ENCODE assay signal across 27 cellular contexts in genomic region chr10:1121311-1121970, GRCh38.
DNase-seq lines count a peak whose midpoint lies in the region; ATAC-seq and TF ChIP-seq lines count a peak whose summit lies in the region.
"Had no signal": no experiment of that assay in that cellular context is flagged by ENCODE, and none has a peak within 500 bp of the region (broad histone marks: within the 10 kb centered on the region; RNA-seq: fewer than 3 reads in every experiment).

No MANE protein-coding gene starts in this region.

- no peaks in the 10 kb centered on the region for H3K27me3 Mint-ChIP-seq in activated CD4-positive, alpha-beta memory T cell treated with anti-CD3 and anti-CD28 coated beads, Interleukin-2, amount 10 ng/mL, durations not matched to agents 7 days and 5 days
- H3K27me3 Mint-ChIP-seq in activated CD4-positive, alpha-beta memory T cell treated with anti-CD3 and anti-CD28 coated beads for 36 hours = no peaks in the 10 kb centered on the region
- no peaks in the 10 kb centered on the region for H3K27me3 Mint-ChIP-seq in T-helper 17 cell
- H3K27me3 Mint-ChIP-seq: CD4-positive, CD25-positive, alpha-beta regulatory T cell; natural killer cell treated with Interleukin-12 subunit alpha and Interleukin-12 subunit beta and Interleukin-15 and Interleukin-18, amount 100 ng/mL, for 72 hours; stimulated activated naive CD8-positive, alpha-beta T cell treated with anti-CD3 and anti-CD28 coated beads, Interleukin-15, amount 100 ng/mL, for 72 hours had no signal

- peak; percentile 11 for DNase-seq in activated CD4-positive, alpha-beta memory T cell treated with anti-CD3 and anti-CD28 coated beads, Interleukin-2, amount 10 ng/mL, durations not matched to agents 7 days and 5 days
- DNase-seq in activated CD4-positive, alpha-beta memory T cell treated with anti-CD3 and anti-CD28 coated beads for 36 hours = no peak
- DNase-seq in T-helper 17 cell (no peak), medulla oblongata (ENCODE audit: extremely low spot score) (peak; percentile 53), GM20000 (ENCODE audit: low spot score) (no peak)
- no peak for DNase-seq in stimulated activated CD4-positive, alpha-beta T cell treated with anti-CD3 and anti-CD28 coated beads, Interleukin-12 subunit alpha, Interleukin-12 subunit beta, amount 100 ng/mL, for 4 hours
- DNase-seq: activated CD4-positive, alpha-beta T cell treated with anti-CD3 and anti-CD28 coated beads for 1 hour; activated gamma-delta T cell treated with Interleukin-2 at 50 U/mL for 16 hours; activated T-cell treated with anti-CD3 and anti-CD28 coated beads, Interleukin-2, amount 50 U/mL, for 4 hours; CD4-positive, CD25-positive, alpha-beta regulatory T cell; Karpas-422; lower lobe of right lung; NCI-H1417 treated with DMSO at 0.1 percent for 48 hours; NCI-H2081 treated with DMSO at 0.1 percent for 48 hours; NCI-H345; Right ventricle myocardium superior; small intestine; stimulated activated naive CD8-positive, alpha-beta T cell treated with anti-CD3 and anti-CD28 coated beads, Interleukin-15, amount 100 ng/mL, for 72 hours; T-helper 2 cell had no signal

- peaks cover 4% of the 10 kb centered on the region for H3K4me1 ChIP-seq in skeletal muscle satellite cell (ENCODE audit: control insufficient read depth, insufficient read depth, low read length)
- H3K4me1 ChIP-seq: body of pancreas, lower lobe of right lung, uterus had no signal

- no peak for ATAC-seq in T-helper 17 cell
- no peak for ATAC-seq in HG03565 (IDR thresholded peaks at IDR 0.05; ENCODE audit: unreplicated experiment)
- ATAC-seq: activated T-cell treated with anti-CD3 and anti-CD28 coated beads, Interleukin-2, amount 50 U/mL, for 4 hours; lower lobe of right lung; natural killer cell treated with Interleukin-12 subunit alpha and Interleukin-12 subunit beta and Interleukin-15 and Interleukin-18, amount 100 ng/mL, for 72 hours; SK-N-SH treated with all-trans-retinoic acid at 6 μM for 48 hours; stimulated activated naive CD8-positive, alpha-beta T cell treated with anti-CD3 and anti-CD28 coated beads, Interleukin-15, amount 100 ng/mL, for 72 hours had no signal

- intact Hi-C loops in activated CD4-positive, alpha-beta memory T cell treated with anti-CD3 and anti-CD28 coated beads for 36 hours (cut with micrococcal nuclease) = no loop called here

- H3K36me3 ChIP-seq in skeletal muscle satellite cell (ENCODE audit: insufficient read depth, low read length) = peaks cover 64% of the 10 kb centered on the region
- H3K36me3 ChIP-seq: uterus had no signal

- peaks cover 24% of the 10 kb centered on the region for H3K4me1 Mint-ChIP-seq in activated CD4-positive, alpha-beta memory T cell treated with anti-CD3 and anti-CD28 coated beads, Interleukin-2, amount 10 ng/mL, durations not matched to agents 7 days and 5 days
- H3K4me1 Mint-ChIP-seq in activated CD4-positive, alpha-beta memory T cell treated with anti-CD3 and anti-CD28 coated beads for 36 hours (ENCODE audit: low read depth) = peaks cover 28% of the 10 kb centered on the region
- peaks cover 13% of the 10 kb centered on the region for H3K4me1 Mint-ChIP-seq in T-helper 17 cell

- H3K27ac Mint-ChIP-seq in activated CD4-positive, alpha-beta memory T cell treated with anti-CD3 and anti-CD28 coated beads, Interleukin-2, amount 10 ng/mL, durations not matched to agents 7 days and 5 days = no peak overlapping the region
- H3K27ac Mint-ChIP-seq in activated CD4-positive, alpha-beta memory T cell treated with anti-CD3 and anti-CD28 coated beads for 36 hours = no peak overlapping the region
- peak overlapping the region; percentile 49 for H3K27ac Mint-ChIP-seq in T-helper 17 cell

- POLR2A ChIA-PET in activated CD4-positive, alpha-beta memory T cell treated with anti-CD3 and anti-CD28 coated beads, Interleukin-2, amount 10 ng/mL, durations not matched to agents 7 days and 5 days (lab: Charles Lee) = interaction anchor here (1.5 kb wide), 1 partner anchor 11 kb away, joined by 5 read pairs; no protein-coding TSS in a partner anchor
- POLR2A ChIA-PET in activated CD4-positive, alpha-beta memory T cell treated with anti-CD3 and anti-CD28 coated beads for 36 hours (lab: Charles Lee) = no interaction called here

- CTCF ChIA-PET in activated CD4-positive, alpha-beta memory T cell treated with anti-CD3 and anti-CD28 coated beads, Interleukin-2, amount 10 ng/mL, durations not matched to agents 7 days and 5 days (lab: Charles Lee) = no interaction called here
- CTCF ChIA-PET in activated CD4-positive, alpha-beta memory T cell treated with anti-CD3 and anti-CD28 coated beads for 36 hours (lab: Charles Lee) = no interaction called here

- H3K9ac ChIP-seq in skeletal muscle satellite cell (ENCODE audit: low read depth, low read length) = no peak overlapping the region
- H3K9ac ChIP-seq: parathyroid adenoma had no signal

- no peak for TF ChIP-seq CTCF in GM20000 (IDR thresholded peaks at IDR 0.05; ENCODE audit: extremely low read depth, missing control alignments)

- no peaks in the 10 kb centered on the region for H3K9me3 ChIP-seq in T-helper 17 cell (ENCODE audit: control insufficient read depth, low read length, poor library complexity, severe bottlenecking)
- no peaks in the 10 kb centered on the region for H3K9me3 ChIP-seq in skeletal muscle satellite cell (replicated peaks; ENCODE audit: low read length)
- H3K9me3 ChIP-seq: body of pancreas, gastrocnemius medialis, lower lobe of right lung, uterus had no signal

- peaks cover 83% of the 10 kb centered on the region for H3K36me3 Mint-ChIP-seq in activated CD4-positive, alpha-beta memory T cell treated with anti-CD3 and anti-CD28 coated beads, Interleukin-2, amount 10 ng/mL, durations not matched to agents 7 days and 5 days (ENCODE audit: low read depth)
- peaks cover 71% of the 10 kb centered on the region for H3K36me3 Mint-ChIP-seq in activated CD4-positive, alpha-beta memory T cell treated with anti-CD3 and anti-CD28 coated beads for 36 hours
- peaks cover 16% of the 10 kb centered on the region for H3K36me3 Mint-ChIP-seq in T-helper 17 cell (ENCODE audit: low read depth)

- H3K9me3 Mint-ChIP-seq in activated CD4-positive, alpha-beta memory T cell treated with anti-CD3 and anti-CD28 coated beads, Interleukin-2, amount 10 ng/mL, durations not matched to agents 7 days and 5 days = no peaks in the 10 kb centered on the region
- no peaks in the 10 kb centered on the region for H3K9me3 Mint-ChIP-seq in activated CD4-positive, alpha-beta memory T cell treated with anti-CD3 and anti-CD28 coated beads for 36 hours
- H3K9me3 Mint-ChIP-seq: activated T-cell treated with anti-CD3 and anti-CD28 coated beads, Interleukin-2, amount 50 U/mL, for 4 hours; CD4-positive, CD25-positive, alpha-beta regulatory T cell; natural killer cell treated with Interleukin-12 subunit alpha and Interleukin-12 subunit beta and Interleukin-15 and Interleukin-18, amount 100 ng/mL, for 72 hours; stimulated activated naive CD8-positive, alpha-beta T cell treated with anti-CD3 and anti-CD28 coated beads, Interleukin-15, amount 100 ng/mL, for 72 hours had no signal

- H3K4me3 Mint-ChIP-seq in activated CD4-positive, alpha-beta memory T cell treated with anti-CD3 and anti-CD28 coated beads, Interleukin-2, amount 10 ng/mL, durations not matched to agents 7 days and 5 days = no peak overlapping the region
- no peak overlapping the region for H3K4me3 Mint-ChIP-seq in activated CD4-positive, alpha-beta memory T cell treated with anti-CD3 and anti-CD28 coated beads for 36 hours
- no peak overlapping the region for H3K4me3 Mint-ChIP-seq in T-helper 17 cell
- H3K4me3 Mint-ChIP-seq: activated T-cell treated with anti-CD3 and anti-CD28 coated beads, Interleukin-2, amount 50 U/mL, for 4 hours; CD4-positive, CD25-positive, alpha-beta regulatory T cell; natural killer cell treated with Interleukin-12 subunit alpha and Interleukin-12 subunit beta and Interleukin-15 and Interleukin-18, amount 100 ng/mL, for 72 hours; stimulated activated naive CD8-positive, alpha-beta T cell treated with anti-CD3 and anti-CD28 coated beads, Interleukin-15, amount 100 ng/mL, for 72 hours had no signal

- H3K4me3 ChIP-seq in skeletal muscle satellite cell (ENCODE audit: low read length) = no peak overlapping the region
- H3K4me3 ChIP-seq: body of pancreas, gastrocnemius medialis, lower lobe of right lung, uterus had no signal

- peak overlapping the region; percentile 31 for H3K4me2 ChIP-seq in skeletal muscle satellite cell (ENCODE audit: low read length)

- H3K27me3 ChIP-seq in skeletal muscle satellite cell (ENCODE audit: control insufficient read depth, insufficient read depth, low read length) = no peaks in the 10 kb centered on the region
- H3K27me3 ChIP-seq: body of pancreas, gastrocnemius medialis, uterus had no signal

Comparison
In these comparisons a context has a peak if more than half of its experiments do, and no peak if none do; other contexts are left out.
1. DNase-seq: peak in activated CD4-positive, alpha-beta memory T cell treated with anti-CD3 and anti-CD28 coated beads, Interleukin-2, amount 10 ng/mL, durations not matched to agents 7 days and 5 days (single experiment) and medulla oblongata (single experiment); none in activated CD4-positive, alpha-beta memory T cell treated with anti-CD3 and anti-CD28 coated beads for 36 hours (single experiment), T-helper 17 cell (0 of 3), GM20000 (single experiment) and stimulated activated CD4-positive, alpha-beta T cell treated with anti-CD3 and anti-CD28 coated beads, Interleukin-12 subunit alpha, Interleukin-12 subunit beta, amount 100 ng/mL, for 4 hours (single experiment).